Comparison of ENCODE assay signal across 1 cellular context in the genomic region with DNA sequence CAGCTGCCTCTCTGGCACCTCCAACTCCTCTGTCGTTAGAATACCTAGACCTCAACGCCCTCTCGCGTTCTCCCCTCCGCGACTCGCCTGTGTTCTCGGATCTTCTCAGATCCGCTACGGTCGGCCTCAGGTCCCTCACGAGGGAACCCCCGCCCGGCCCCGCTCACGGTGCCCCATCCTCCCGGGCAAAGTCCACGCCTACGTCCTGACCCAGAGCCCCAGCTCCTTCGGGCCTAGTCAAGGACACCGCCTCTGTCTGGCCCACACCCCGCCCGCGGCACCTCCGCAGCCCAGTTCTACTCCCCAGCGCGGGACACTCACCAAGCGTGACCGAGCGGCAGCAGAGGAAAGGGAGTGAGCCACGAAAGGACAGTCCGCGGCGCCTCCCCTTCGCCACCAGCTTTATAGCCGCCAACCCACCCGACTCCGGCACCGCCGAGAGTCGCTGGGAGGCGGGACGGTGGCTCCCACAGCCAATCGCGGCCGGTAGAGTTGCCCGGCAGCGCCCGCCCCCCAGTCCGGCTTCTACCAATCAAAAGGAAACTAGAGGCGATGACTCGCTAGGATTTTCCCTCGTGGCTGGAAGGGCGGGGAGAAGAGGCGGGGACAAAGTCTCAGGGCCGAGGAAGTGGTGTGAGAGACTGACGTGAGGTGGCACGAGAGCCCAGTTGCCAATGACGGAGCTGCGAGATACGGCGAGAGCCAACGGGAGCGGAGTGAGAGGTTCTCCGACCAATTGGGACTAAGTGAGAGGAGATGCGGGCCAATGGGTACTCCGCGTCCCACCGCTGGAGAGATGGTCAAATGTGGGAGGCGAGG.
TF ChIP-seq lines count a peak whose summit lies in the region.

A gene (minus strand): TSS at position 378 of the 819 bp plus-strand sequence. CDS start 14,447 bp downstream, outside the sequence.

TF ChIP-seq in HepG2, 621 proteins besides CTCF, POLR2A, EP300 and RAD21 (continued from another document and continues in another):
- TF ChIP-seq, protein P1, sequence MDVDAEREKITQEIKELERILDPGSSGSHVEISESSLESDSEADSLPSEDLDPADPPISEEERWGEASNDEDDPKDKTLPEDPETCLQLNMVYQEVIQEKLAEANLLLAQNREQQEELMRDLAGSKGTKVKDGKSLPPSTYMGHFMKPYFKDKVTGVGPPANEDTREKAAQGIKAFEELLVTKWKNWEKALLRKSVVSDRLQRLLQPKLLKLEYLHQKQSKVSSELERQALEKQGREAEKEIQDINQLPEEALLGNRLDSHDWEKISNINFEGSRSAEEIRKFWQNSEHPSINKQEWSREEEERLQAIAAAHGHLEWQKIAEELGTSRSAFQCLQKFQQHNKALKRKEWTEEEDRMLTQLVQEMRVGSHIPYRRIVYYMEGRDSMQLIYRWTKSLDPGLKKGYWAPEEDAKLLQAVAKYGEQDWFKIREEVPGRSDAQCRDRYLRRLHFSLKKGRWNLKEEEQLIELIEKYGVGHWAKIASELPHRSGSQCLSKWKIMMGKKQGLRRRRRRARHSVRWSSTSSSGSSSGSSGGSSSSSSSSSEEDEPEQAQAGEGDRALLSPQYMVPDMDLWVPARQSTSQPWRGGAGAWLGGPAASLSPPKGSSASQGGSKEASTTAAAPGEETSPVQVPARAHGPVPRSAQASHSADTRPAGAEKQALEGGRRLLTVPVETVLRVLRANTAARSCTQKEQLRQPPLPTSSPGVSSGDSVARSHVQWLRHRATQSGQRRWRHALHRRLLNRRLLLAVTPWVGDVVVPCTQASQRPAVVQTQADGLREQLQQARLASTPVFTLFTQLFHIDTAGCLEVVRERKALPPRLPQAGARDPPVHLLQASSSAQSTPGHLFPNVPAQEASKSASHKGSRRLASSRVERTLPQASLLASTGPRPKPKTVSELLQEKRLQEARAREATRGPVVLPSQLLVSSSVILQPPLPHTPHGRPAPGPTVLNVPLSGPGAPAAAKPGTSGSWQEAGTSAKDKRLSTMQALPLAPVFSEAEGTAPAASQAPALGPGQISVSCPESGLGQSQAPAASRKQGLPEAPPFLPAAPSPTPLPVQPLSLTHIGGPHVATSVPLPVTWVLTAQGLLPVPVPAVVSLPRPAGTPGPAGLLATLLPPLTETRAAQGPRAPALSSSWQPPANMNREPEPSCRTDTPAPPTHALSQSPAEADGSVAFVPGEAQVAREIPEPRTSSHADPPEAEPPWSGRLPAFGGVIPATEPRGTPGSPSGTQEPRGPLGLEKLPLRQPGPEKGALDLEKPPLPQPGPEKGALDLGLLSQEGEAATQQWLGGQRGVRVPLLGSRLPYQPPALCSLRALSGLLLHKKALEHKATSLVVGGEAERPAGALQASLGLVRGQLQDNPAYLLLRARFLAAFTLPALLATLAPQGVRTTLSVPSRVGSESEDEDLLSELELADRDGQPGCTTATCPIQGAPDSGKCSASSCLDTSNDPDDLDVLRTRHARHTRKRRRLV (CRISPR knock-in tag; IDR thresholded peaks at IDR 0.05): 0 out of 2 replicates have a peak, but pooled peaks have one; percentile 76
- TF ChIP-seq, protein P2, sequence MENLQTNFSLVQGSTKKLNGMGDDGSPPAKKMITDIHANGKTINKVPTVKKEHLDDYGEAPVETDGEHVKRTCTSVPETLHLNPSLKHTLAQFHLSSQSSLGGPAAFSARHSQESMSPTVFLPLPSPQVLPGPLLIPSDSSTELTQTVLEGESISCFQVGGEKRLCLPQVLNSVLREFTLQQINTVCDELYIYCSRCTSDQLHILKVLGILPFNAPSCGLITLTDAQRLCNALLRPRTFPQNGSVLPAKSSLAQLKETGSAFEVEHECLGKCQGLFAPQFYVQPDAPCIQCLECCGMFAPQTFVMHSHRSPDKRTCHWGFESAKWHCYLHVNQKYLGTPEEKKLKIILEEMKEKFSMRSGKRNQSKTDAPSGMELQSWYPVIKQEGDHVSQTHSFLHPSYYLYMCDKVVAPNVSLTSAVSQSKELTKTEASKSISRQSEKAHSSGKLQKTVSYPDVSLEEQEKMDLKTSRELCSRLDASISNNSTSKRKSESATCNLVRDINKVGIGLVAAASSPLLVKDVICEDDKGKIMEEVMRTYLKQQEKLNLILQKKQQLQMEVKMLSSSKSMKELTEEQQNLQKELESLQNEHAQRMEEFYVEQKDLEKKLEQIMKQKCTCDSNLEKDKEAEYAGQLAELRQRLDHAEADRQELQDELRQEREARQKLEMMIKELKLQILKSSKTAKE (CRISPR knock-in tag; IDR thresholded peaks at IDR 0.05; ENCODE audit: borderline replicate concordance): no peak
- TF ChIP-seq ZBTB21 (CRISPR knock-in tag; IDR thresholded peaks at IDR 0.05) (0 out of 2 replicates have a peak, but pooled peaks have one; percentile 14), CBFB (CRISPR knock-in tag; IDR thresholded peaks at IDR 0.05) (0 out of 2 replicates have a peak, but pooled peaks have one; percentile 72), ZNF883 (CRISPR knock-in tag; IDR thresholded peaks at IDR 0.05; ENCODE audit: not compliant biosample characterization) (peak; percentile 93), GTF3A (CRISPR knock-in tag; conservative IDR thresholded peaks at IDR 0.05) (no peak), ZNF263 (CRISPR knock-in tag; IDR thresholded peaks at IDR 0.05) (no peak), RBM22 (optimal IDR thresholded peaks at IDR 0.05; ENCODE audit: low read length) (no peak), ISL2 (CRISPR knock-in tag; IDR thresholded peaks at IDR 0.05) (peak; percentile 57), ZNF761 (CRISPR knock-in tag; conservative IDR thresholded peaks at IDR 0.05) (0 out of 2 replicates have a peak, but pooled peaks have one; percentile 26), ZNF530 (CRISPR knock-in tag; IDR thresholded peaks at IDR 0.05; ENCODE audit: low read depth) (no peak), SP140L (CRISPR knock-in tag; IDR thresholded peaks at IDR 0.05; ENCODE audit: borderline replicate concordance) (peak; percentile 27; the same call in 1 of the 2 replicates), ZSCAN22 (CRISPR knock-in tag; IDR thresholded peaks at IDR 0.05) (peak; percentile 37; the same call in 1 of the 2 replicates), NRL (CRISPR knock-in tag; IDR thresholded peaks at IDR 0.05; ENCODE audit: borderline replicate concordance) (peak; percentile 94), ZNF709 (CRISPR knock-in tag; IDR thresholded peaks at IDR 0.05) (peak; percentile 95), ZNF672 (CRISPR knock-in tag; IDR thresholded peaks at IDR 0.05) (no peak), FOXJ3 (CRISPR knock-in tag; IDR thresholded peaks at IDR 0.05; ENCODE audit: borderline replicate concordance) (no peak), NR2F1 (CRISPR knock-in tag; IDR thresholded peaks at IDR 0.05) (0 out of 4 replicates have a peak, but pooled peaks have one; percentile 16 to 25), KAT8 (CRISPR knock-in tag; IDR thresholded peaks at IDR 0.05) (peak; percentile 59; the same call in 1 of the 2 replicates), POLR2AphosphoS5 (IDR thresholded peaks at IDR 0.05; ENCODE audit: low read depth, low read length) (peak; percentile 95), ZNF501 (CRISPR knock-in tag; IDR thresholded peaks at IDR 0.05) (peak; percentile 87), NR2F2 (IDR thresholded peaks at IDR 0.05; ENCODE audit: borderline replicate concordance, low read depth) (no peak; the same call in 1 of the 2 replicates), ZNF253 (CRISPR knock-in tag; IDR thresholded peaks at IDR 0.05; ENCODE audit: borderline replicate concordance) (peak; percentile 93), KDM5B (CRISPR knock-in tag; IDR thresholded peaks at IDR 0.05; ENCODE audit: borderline replicate concordance) (peak; percentile 94), PAF1 (CRISPR knock-in tag; IDR thresholded peaks at IDR 0.05) (no peak)
- TF ChIP-seq, protein P3, sequence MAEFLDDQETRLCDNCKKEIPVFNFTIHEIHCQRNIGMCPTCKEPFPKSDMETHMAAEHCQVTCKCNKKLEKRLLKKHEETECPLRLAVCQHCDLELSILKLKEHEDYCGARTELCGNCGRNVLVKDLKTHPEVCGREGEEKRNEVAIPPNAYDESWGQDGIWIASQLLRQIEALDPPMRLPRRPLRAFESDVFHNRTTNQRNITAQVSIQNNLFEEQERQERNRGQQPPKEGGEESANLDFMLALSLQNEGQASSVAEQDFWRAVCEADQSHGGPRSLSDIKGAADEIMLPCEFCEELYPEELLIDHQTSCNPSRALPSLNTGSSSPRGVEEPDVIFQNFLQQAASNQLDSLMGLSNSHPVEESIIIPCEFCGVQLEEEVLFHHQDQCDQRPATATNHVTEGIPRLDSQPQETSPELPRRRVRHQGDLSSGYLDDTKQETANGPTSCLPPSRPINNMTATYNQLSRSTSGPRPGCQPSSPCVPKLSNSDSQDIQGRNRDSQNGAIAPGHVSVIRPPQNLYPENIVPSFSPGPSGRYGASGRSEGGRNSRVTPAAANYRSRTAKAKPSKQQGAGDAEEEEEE (CRISPR knock-in tag; IDR thresholded peaks at IDR 0.05; ENCODE audit: borderline replicate concordance): no peak
- TF ChIP-seq, protein P4, sequence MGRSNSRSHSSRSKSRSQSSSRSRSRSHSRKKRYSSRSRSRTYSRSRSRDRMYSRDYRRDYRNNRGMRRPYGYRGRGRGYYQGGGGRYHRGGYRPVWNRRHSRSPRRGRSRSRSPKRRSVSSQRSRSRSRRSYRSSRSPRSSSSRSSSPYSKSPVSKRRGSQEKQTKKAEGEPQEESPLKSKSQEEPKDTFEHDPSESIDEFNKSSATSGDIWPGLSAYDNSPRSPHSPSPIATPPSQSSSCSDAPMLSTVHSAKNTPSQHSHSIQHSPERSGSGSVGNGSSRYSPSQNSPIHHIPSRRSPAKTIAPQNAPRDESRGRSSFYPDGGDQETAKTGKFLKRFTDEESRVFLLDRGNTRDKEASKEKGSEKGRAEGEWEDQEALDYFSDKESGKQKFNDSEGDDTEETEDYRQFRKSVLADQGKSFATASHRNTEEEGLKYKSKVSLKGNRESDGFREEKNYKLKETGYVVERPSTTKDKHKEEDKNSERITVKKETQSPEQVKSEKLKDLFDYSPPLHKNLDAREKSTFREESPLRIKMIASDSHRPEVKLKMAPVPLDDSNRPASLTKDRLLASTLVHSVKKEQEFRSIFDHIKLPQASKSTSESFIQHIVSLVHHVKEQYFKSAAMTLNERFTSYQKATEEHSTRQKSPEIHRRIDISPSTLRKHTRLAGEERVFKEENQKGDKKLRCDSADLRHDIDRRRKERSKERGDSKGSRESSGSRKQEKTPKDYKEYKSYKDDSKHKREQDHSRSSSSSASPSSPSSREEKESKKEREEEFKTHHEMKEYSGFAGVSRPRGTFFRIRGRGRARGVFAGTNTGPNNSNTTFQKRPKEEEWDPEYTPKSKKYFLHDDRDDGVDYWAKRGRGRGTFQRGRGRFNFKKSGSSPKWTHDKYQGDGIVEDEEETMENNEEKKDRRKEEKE (IDR thresholded peaks at IDR 0.05): no peak
- TF ChIP-seq, protein P5, sequence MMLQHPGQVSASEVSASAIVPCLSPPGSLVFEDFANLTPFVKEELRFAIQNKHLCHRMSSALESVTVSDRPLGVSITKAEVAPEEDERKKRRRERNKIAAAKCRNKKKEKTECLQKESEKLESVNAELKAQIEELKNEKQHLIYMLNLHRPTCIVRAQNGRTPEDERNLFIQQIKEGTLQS (CRISPR knock-in tag; IDR thresholded peaks at IDR 0.05): peak; percentile 56; the same call in 1 of the 2 replicates
- TF ChIP-seq, protein P6, sequence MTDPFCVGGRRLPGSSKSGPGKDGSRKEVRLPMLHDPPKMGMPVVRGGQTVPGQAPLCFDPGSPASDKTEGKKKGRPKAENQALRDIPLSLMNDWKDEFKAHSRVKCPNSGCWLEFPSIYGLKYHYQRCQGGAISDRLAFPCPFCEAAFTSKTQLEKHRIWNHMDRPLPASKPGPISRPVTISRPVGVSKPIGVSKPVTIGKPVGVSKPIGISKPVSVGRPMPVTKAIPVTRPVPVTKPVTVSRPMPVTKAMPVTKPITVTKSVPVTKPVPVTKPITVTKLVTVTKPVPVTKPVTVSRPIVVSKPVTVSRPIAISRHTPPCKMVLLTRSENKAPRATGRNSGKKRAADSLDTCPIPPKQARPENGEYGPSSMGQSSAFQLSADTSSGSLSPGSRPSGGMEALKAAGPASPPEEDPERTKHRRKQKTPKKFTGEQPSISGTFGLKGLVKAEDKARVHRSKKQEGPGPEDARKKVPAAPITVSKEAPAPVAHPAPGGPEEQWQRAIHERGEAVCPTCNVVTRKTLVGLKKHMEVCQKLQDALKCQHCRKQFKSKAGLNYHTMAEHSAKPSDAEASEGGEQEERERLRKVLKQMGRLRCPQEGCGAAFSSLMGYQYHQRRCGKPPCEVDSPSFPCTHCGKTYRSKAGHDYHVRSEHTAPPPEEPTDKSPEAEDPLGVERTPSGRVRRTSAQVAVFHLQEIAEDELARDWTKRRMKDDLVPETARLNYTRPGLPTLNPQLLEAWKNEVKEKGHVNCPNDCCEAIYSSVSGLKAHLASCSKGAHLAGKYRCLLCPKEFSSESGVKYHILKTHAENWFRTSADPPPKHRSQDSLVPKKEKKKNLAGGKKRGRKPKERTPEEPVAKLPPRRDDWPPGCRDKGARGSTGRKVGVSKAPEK (CRISPR knock-in tag; IDR thresholded peaks at IDR 0.05; ENCODE audit: borderline replicate concordance): 0 out of 2 replicates have a peak, but pooled peaks have one; percentile 73
- TF ChIP-seq, protein P7, sequence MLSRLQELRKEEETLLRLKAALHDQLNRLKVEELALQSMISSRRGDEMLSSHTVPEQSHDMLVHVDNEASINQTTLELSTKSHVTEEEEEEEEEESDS (CRISPR knock-in tag; IDR thresholded peaks at IDR 0.05; ENCODE audit: borderline replicate concordance): no peak
- TF ChIP-seq, protein P8, sequence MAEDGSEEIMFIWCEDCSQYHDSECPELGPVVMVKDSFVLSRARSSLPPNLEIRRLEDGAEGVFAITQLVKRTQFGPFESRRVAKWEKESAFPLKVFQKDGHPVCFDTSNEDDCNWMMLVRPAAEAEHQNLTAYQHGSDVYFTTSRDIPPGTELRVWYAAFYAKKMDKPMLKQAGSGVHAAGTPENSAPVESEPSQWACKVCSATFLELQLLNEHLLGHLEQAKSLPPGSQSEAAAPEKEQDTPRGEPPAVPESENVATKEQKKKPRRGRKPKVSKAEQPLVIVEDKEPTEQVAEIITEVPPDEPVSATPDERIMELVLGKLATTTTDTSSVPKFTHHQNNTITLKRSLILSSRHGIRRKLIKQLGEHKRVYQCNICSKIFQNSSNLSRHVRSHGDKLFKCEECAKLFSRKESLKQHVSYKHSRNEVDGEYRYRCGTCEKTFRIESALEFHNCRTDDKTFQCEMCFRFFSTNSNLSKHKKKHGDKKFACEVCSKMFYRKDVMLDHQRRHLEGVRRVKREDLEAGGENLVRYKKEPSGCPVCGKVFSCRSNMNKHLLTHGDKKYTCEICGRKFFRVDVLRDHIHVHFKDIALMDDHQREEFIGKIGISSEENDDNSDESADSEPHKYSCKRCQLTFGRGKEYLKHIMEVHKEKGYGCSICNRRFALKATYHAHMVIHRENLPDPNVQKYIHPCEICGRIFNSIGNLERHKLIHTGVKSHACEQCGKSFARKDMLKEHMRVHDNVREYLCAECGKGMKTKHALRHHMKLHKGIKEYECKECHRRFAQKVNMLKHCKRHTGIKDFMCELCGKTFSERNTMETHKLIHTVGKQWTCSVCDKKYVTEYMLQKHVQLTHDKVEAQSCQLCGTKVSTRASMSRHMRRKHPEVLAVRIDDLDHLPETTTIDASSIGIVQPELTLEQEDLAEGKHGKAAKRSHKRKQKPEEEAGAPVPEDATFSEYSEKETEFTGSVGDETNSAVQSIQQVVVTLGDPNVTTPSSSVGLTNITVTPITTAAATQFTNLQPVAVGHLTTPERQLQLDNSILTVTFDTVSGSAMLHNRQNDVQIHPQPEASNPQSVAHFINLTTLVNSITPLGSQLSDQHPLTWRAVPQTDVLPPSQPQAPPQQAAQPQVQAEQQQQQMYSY (CRISPR knock-in tag; IDR thresholded peaks at IDR 0.05): no peak
- TF ChIP-seq, protein P9, sequence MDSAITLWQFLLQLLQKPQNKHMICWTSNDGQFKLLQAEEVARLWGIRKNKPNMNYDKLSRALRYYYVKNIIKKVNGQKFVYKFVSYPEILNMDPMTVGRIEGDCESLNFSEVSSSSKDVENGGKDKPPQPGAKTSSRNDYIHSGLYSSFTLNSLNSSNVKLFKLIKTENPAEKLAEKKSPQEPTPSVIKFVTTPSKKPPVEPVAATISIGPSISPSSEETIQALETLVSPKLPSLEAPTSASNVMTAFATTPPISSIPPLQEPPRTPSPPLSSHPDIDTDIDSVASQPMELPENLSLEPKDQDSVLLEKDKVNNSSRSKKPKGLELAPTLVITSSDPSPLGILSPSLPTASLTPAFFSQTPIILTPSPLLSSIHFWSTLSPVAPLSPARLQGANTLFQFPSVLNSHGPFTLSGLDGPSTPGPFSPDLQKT (CRISPR knock-in tag; IDR thresholded peaks at IDR 0.05; ENCODE audit: borderline replicate concordance): no peak
